23 cellular contexts compared by ENCODE assay signal in genomic region chr22:45112136-45112879, GRCh38. TPM values are rescaled to one million over a fixed set of nuclear protein-coding genes. Genes with fewer than 3 reads are reported as not detected.
A peak's percentile ranks its signal among the peaks of the same experiment; 100 is the strongest.
DNase-seq lines count a peak whose midpoint lies in the region; FAIRE-seq and TF ChIP-seq lines count a peak whose summit lies in the region.
"Had no signal": no experiment of that assay in that cellular context is flagged by ENCODE, and none has a peak within 500 bp of the region (broad histone marks: within the 10 kb centered on the region; RNA-seq: fewer than 3 reads in every experiment).

No MANE protein-coding gene starts in this region.

- H3K4me3 Mint-ChIP-seq in glutamatergic neuron (ENCODE audit: unreplicated experiment) (no peak overlapping the region), progenitor cell of endocrine pancreas (ENCODE audit: low read depth) (no peak overlapping the region)
- H3K4me3 Mint-ChIP-seq in activated naive CD8-positive, alpha-beta T cell treated with anti-CD3 and anti-CD28 coated beads for 36 hours, result no peak overlapping the region
- H3K4me3 Mint-ChIP-seq: activated CD4-positive, alpha-beta memory T cell treated with anti-CD3 and anti-CD28 coated beads, Interleukin-2, amount 10 ng/mL, durations not matched to agents 7 days and 5 days; activated naive CD8-positive, alpha-beta T cell treated with anti-CD3 and anti-CD28 coated beads, Interleukin-2, amount 10 ng/mL, durations not matched to agents 7 days and 5 days; central memory CD8-positive, alpha-beta T cell; endodermal cell had no signal

- peaks cover 6% of the 10 kb centered on the region for H3K36me3 Mint-ChIP-seq in glutamatergic neuron (ENCODE audit: unreplicated experiment)
- H3K36me3 Mint-ChIP-seq in progenitor cell of endocrine pancreas (ENCODE audit: insufficient read depth), result no peaks in the 10 kb centered on the region
- H3K36me3 Mint-ChIP-seq in activated naive CD8-positive, alpha-beta T cell treated with anti-CD3 and anti-CD28 coated beads for 36 hours, result no peaks in the 10 kb centered on the region
- H3K36me3 Mint-ChIP-seq: activated naive CD8-positive, alpha-beta T cell treated with anti-CD3 and anti-CD28 coated beads, Interleukin-2, amount 10 ng/mL, durations not matched to agents 7 days and 5 days had no signal

- CTCF ChIA-PET in BJ (lab: Yijun Ruan, JAX), result interaction anchor here (0.6 kb wide), 1 partner anchor 130 kb away, joined by 3 read pairs; no protein-coding TSS in a partner anchor

- no peak overlapping the region for H3K4me3 ChIP-seq in BJ (ENCODE audit: low read depth, low read length)
- no peak overlapping the region for H3K4me3 ChIP-seq in bronchial epithelial cell (ENCODE audit: low read depth, low read length)
- H3K4me3 ChIP-seq: heart left ventricle, Peyer's patch had no signal

- TF ChIP-seq CTCF in BJ (IDR thresholded peaks at IDR 0.05; ENCODE audit: insufficient read depth, low read depth, low read length) (no peak), bronchial epithelial cell (IDR thresholded peaks at IDR 0.05; ENCODE audit: insufficient read depth, low read length, severe bottlenecking) (no peak), glutamatergic neuron (IDR thresholded peaks at IDR 0.05; ENCODE audit: partially characterized antibody, unreplicated experiment) (no peak), progenitor cell of endocrine pancreas (IDR thresholded peaks at IDR 0.05; ENCODE audit: unreplicated experiment) (no peak)

- H3K27me3 ChIP-seq in BJ (ENCODE audit: control insufficient read depth, insufficient read depth, low read length) (no peaks in the 10 kb centered on the region; the same call in none of the 2 replicates), bronchial epithelial cell (ENCODE audit: control insufficient read depth, insufficient read depth, low read length) (no peaks in the 10 kb centered on the region)
- H3K27me3 ChIP-seq: Peyer's patch had no signal

- H3K27me3 Mint-ChIP-seq in glutamatergic neuron (ENCODE audit: unreplicated experiment) (peaks cover 2% of the 10 kb centered on the region), progenitor cell of endocrine pancreas (peaks cover 16% of the 10 kb centered on the region)
- H3K27me3 Mint-ChIP-seq in activated naive CD8-positive, alpha-beta T cell treated with anti-CD3 and anti-CD28 coated beads for 36 hours, result peaks cover 7% of the 10 kb centered on the region

- H3K36me3 ChIP-seq in BJ (ENCODE audit: control insufficient read depth, insufficient read depth, low read length) (no peaks in the 10 kb centered on the region), bronchial epithelial cell (ENCODE audit: control insufficient read depth, insufficient read depth, low read length) (no peaks in the 10 kb centered on the region)
- H3K36me3 ChIP-seq: heart left ventricle, neutrophil, Peyer's patch had no signal

- no peaks in the 10 kb centered on the region for H3K4me1 Mint-ChIP-seq in glutamatergic neuron (ENCODE audit: low read depth, unreplicated experiment)
- no peaks in the 10 kb centered on the region for H3K4me1 Mint-ChIP-seq in progenitor cell of endocrine pancreas (ENCODE audit: low read depth)
- H3K4me1 Mint-ChIP-seq in activated naive CD8-positive, alpha-beta T cell treated with anti-CD3 and anti-CD28 coated beads for 36 hours, result no peaks in the 10 kb centered on the region
- H3K4me1 Mint-ChIP-seq: activated CD4-positive, alpha-beta memory T cell treated with anti-CD3 and anti-CD28 coated beads, Interleukin-2, amount 10 ng/mL, durations not matched to agents 7 days and 5 days; activated naive CD8-positive, alpha-beta T cell treated with anti-CD3 and anti-CD28 coated beads, Interleukin-2, amount 10 ng/mL, durations not matched to agents 7 days and 5 days; central memory CD8-positive, alpha-beta T cell; endodermal cell had no signal

- H3K27ac Mint-ChIP-seq in glutamatergic neuron (ENCODE audit: unreplicated experiment), result peak overlapping the region; percentile 23
- no peak overlapping the region for H3K27ac Mint-ChIP-seq in progenitor cell of endocrine pancreas
- H3K27ac Mint-ChIP-seq in activated naive CD8-positive, alpha-beta T cell treated with anti-CD3 and anti-CD28 coated beads for 36 hours, result no peak overlapping the region
- H3K27ac Mint-ChIP-seq: activated CD4-positive, alpha-beta memory T cell treated with anti-CD3 and anti-CD28 coated beads, Interleukin-2, amount 10 ng/mL, durations not matched to agents 7 days and 5 days; activated naive CD8-positive, alpha-beta T cell treated with anti-CD3 and anti-CD28 coated beads, Interleukin-2, amount 10 ng/mL, durations not matched to agents 7 days and 5 days; endodermal cell had no signal

- peak; percentile 75 for FAIRE-seq in bronchial epithelial cell (lab: Jason Lieb, UNC)
- FAIRE-seq: keratinocyte had no signal

- DNase-seq in BJ (ENCODE audit: low read depth) (peak; percentile 35), HT1080 (ENCODE audit: low read depth) (peak; percentile 75), bronchial epithelial cell (ENCODE audit: low read depth) (no peak), glutamatergic neuron (no peak), activated T-cell treated with anti-CD3 and anti-CD28 coated beads for 4 hours (no peak), progenitor cell of endocrine pancreas (ENCODE audit: low spot score, unreplicated experiment) (no peak), SIG-M5 treated with dmso at 0.1 percent for 504 hours (lab: John Stamatoyannopoulos, UW; ENCODE audit: unreplicated experiment) (no peak)
- DNase-seq in activated naive CD8-positive, alpha-beta T cell treated with anti-CD3 and anti-CD28 coated beads for 36 hours, result no peak
- DNase-seq: activated CD4-positive, alpha-beta memory T cell treated with anti-CD3 and anti-CD28 coated beads, Interleukin-2, amount 10 ng/mL, durations not matched to agents 7 days and 5 days; activated naive CD8-positive, alpha-beta T cell treated with anti-CD3 and anti-CD28 coated beads, Interleukin-2, amount 10 ng/mL, durations not matched to agents 7 days and 5 days; COR-L47; endodermal cell; heart left ventricle; midbrain; NCI-H2029 treated with DMSO at 0.1 percent for 48 hours; NCI-H526 treated with DMSO at 0.1 percent for 48 hours; Peyer's patch; right cardiac atrium; stimulated activated CD4-positive, alpha-beta T cell treated with anti-CD3 and anti-CD28 coated beads, Interleukin-2, amount 100 ng/mL, for 24 hours; substantia nigra had no signal

- POLR2A ChIA-PET in BJ (lab: Charles Lee), result no interaction called here

- H3K9me3 Mint-ChIP-seq in glutamatergic neuron (ENCODE audit: unreplicated experiment), result peaks cover 8% of the 10 kb centered on the region
- H3K9me3 Mint-ChIP-seq in progenitor cell of endocrine pancreas (ENCODE audit: low read depth), result peaks cover 14% of the 10 kb centered on the region
- no peaks in the 10 kb centered on the region for H3K9me3 Mint-ChIP-seq in activated naive CD8-positive, alpha-beta T cell treated with anti-CD3 and anti-CD28 coated beads for 36 hours
- H3K9me3 Mint-ChIP-seq: activated CD4-positive, alpha-beta memory T cell treated with anti-CD3 and anti-CD28 coated beads, Interleukin-2, amount 10 ng/mL, durations not matched to agents 7 days and 5 days; activated naive CD8-positive, alpha-beta T cell treated with anti-CD3 and anti-CD28 coated beads, Interleukin-2, amount 10 ng/mL, durations not matched to agents 7 days and 5 days; central memory CD8-positive, alpha-beta T cell had no signal

RNA-seq across cellular contexts. Expression of gene NUP50, which starts 51.4 kb away (rescaled TPM):
- polyA plus RNA-seq in BJ (2011; rRNA removed), result 11.0 and 12.4 TPM in 2 replicates
- polyA minus RNA-seq in BJ (2011; rRNA and poly(A)+ RNA removed), result 12.5 and 13.3 TPM in 2 replicates
- total RNA-seq in HT1080 (2014; rRNA removed; shearing (Covaris generic)), result 124 and 160 TPM in 2 replicates
- polyA plus RNA-seq in HT1080 (2015; cell fraction: cytosol; rRNA removed), result 55.6 and 61.8 TPM in 2 replicates
- polyA plus RNA-seq in HT1080 (2015; cell fraction: nucleus; rRNA removed), result 76.3 and 84.0 TPM in 2 replicates
- total RNA-seq in bronchial epithelial cell (66.6 and 74.2 TPM in 2 replicates), glutamatergic neuron (ENCODE audit: unreplicated experiment) (79.0 TPM), progenitor cell of endocrine pancreas (62.6 and 65.1 TPM in 2 replicates)
- total RNA-seq in activated naive CD8-positive, alpha-beta T cell treated with anti-CD3 and anti-CD28 coated beads for 36 hours, result 100 to 1,000 TPM; 156 to 164 TPM

Comparison
In these comparisons a context has a peak if more than half of its experiments do, and no peak if none do; other contexts are left out.
1. DNase-seq: peak in BJ (single experiment) and HT1080 (single experiment); none in bronchial epithelial cell (single experiment), glutamatergic neuron (single experiment), activated T-cell treated with anti-CD3 and anti-CD28 coated beads for 4 hours (single experiment), progenitor cell of endocrine pancreas (single experiment), SIG-M5 treated with dmso at 0.1 percent for 504 hours (single experiment) and activated naive CD8-positive, alpha-beta T cell treated with anti-CD3 and anti-CD28 coated beads for 36 hours (single experiment).